34 cellular contexts compared by ENCODE assay signal in genomic region chr1:171625225-171625624, GRCh38. TPM values are rescaled to one million over a fixed set of nuclear protein-coding genes. Genes with fewer than 3 reads are reported as not detected.
"Had no signal": no experiment of that assay in that cellular context is flagged by ENCODE, and none has a peak within 500 bp of the region (broad histone marks: within the 10 kb centered on the region; RNA-seq: fewer than 3 reads in every experiment).

No MANE protein-coding gene starts in this region.

- H3K27ac Mint-ChIP-seq: dendritic cell treated with granulocyte-macrophage colony-stimulating factor and Interleukin-4, amounts not matched to agents 40 ng/mL and 50 ng/mL, for 4 days; effector memory CD8-positive, alpha-beta T cell; endodermal cell; mesothelial cell of epicardium had no signal

- H3K27ac ChIP-seq: colonic mucosa, epithelial cell of prostate, esophagus squamous epithelium, gastrocnemius medialis, heart right ventricle, left lung, lower lobe of right lung had no signal

- H3K9me3 Mint-ChIP-seq: dendritic cell treated with granulocyte-macrophage colony-stimulating factor and Interleukin-4, amounts not matched to agents 40 ng/mL and 50 ng/mL, for 4 days; effector memory CD8-positive, alpha-beta T cell; endodermal cell; mesothelial cell of epicardium had no signal

- H3K36me3 Mint-ChIP-seq: mesothelial cell of epicardium had no signal

- H3K27me3 ChIP-seq: colonic mucosa, esophagus squamous epithelium, gastrocnemius medialis, heart right ventricle, left lung had no signal

- H3K27me3 Mint-ChIP-seq: dendritic cell treated with granulocyte-macrophage colony-stimulating factor and Interleukin-4, amounts not matched to agents 40 ng/mL and 50 ng/mL, for 4 days had no signal

- FAIRE-seq: endometrium, islet of Langerhans, keratinocyte had no signal

- H3K9me3 ChIP-seq: colonic mucosa, esophagus squamous epithelium, gastrocnemius medialis, heart right ventricle, left lung, lower lobe of right lung, mucosa of descending colon had no signal

- ATAC-seq: effector memory CD8-positive, alpha-beta T cell; esophagus mucosa; gastrocnemius medialis; heart right ventricle; left cardiac atrium; left lung; left ventricle myocardium superior; lower lobe of right lung; mucosa of descending colon had no signal

- H3K4me1 ChIP-seq: colonic mucosa, esophagus squamous epithelium, gastrocnemius medialis, heart right ventricle, left lung, lower lobe of right lung had no signal

- H3K4me3 Mint-ChIP-seq: dendritic cell treated with granulocyte-macrophage colony-stimulating factor and Interleukin-4, amounts not matched to agents 40 ng/mL and 50 ng/mL, for 4 days; effector memory CD8-positive, alpha-beta T cell; endodermal cell; mesothelial cell of epicardium had no signal

- H3K4me1 Mint-ChIP-seq: endodermal cell, mesothelial cell of epicardium had no signal

- DNase-seq: colonic mucosa; cortex of kidney; effector CD8-positive, alpha-beta T cell; effector memory CD8-positive, alpha-beta T cell; endodermal cell; erythroblast; esophagus squamous epithelium; foreskin fibroblast; foreskin melanocyte; gastrocnemius medialis; glutamatergic neuron; head of caudate nucleus; heart right ventricle; hippocampal formation; left cardiac atrium; left lung; left ventricle myocardium superior; lower lobe of right lung; mesenchymal stem cell; mucosa of descending colon had no signal

- H3K4me3 ChIP-seq: colonic mucosa, esophagus squamous epithelium, gastrocnemius medialis, heart right ventricle, left lung, lower lobe of right lung, mucosa of descending colon had no signal

- H3K36me3 ChIP-seq: colonic mucosa, esophagus squamous epithelium, gastrocnemius medialis, heart right ventricle, left lung, lower lobe of right lung had no signal

RNA-seq across cellular contexts. Expression of gene MYOCOS, which starts 3.2 kb away (rescaled TPM):
- total RNA-seq: colonic mucosa, dermis microvascular lymphatic vessel endothelial cell, endodermal cell, esophagus mucosa, esophagus squamous epithelium, glomerular endothelial cell, heart right ventricle, kidney epithelial cell, left cardiac atrium, left lung, left ventricle myocardium superior, lower leg skin, lung microvascular endothelial cell, mesenteric fat pad, mesothelial cell of epicardium, mucosa of descending colon, myocyte had no signal
- polyA plus RNA-seq: heart right ventricle had no signal

RNA-seq across cellular contexts. Expression of gene MYOC, which starts 27.3 kb away (rescaled TPM):
- total RNA-seq: dermis microvascular lymphatic vessel endothelial cell, endodermal cell, kidney epithelial cell, lung microvascular endothelial cell, myocyte had no signal
- polyA plus RNA-seq: keratinocyte had no signal
